Comparison of ENCODE assay signal across 10 cellular contexts in the genomic region with DNA sequence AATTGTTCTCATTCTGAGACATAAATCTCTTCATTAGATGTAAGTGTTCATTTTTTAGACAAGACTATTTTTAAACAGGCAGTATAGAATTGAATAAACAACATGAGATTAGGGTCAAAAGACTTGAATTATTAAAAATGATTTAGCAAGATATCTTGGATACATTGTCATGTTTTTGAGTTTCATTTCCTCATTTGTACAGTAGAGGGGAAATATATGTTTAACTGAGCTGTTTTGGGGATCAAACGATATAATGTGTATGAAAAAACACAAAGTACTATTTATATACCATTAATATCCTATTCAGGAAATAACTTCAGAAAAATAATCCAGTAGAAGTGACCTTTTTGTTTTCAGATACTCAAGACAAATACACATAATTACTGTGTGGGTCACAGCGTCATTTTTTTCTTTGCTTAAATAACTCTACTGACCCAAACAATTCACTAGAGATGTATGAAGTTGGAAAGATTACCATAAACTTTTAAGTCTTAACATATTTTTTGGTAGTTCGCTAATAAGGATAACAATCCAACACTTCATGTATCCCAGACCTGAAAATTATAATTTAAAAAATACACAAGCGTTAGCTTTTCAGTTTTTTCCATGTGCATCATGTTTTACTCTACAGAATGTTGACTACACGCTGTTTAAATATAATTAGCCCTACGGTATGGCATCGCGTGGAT. TPM values are rescaled to one million over a fixed set of nuclear protein-coding genes. Genes with fewer than 3 reads are reported as not detected.
DNase-seq lines count a peak whose midpoint lies in the region; ATAC-seq, FAIRE-seq and TF ChIP-seq lines count a peak whose summit lies in the region.
"Had no signal": no experiment of that assay in that cellular context is flagged by ENCODE, and none has a peak within 500 bp of the region (broad histone marks: within the 10 kb centered on the region; RNA-seq: fewer than 3 reads in every experiment).

No MANE protein-coding gene starts in this region.

- 5 to 6% methylated on average over 8 of the region's 8 CpGs for WGBS in tibial nerve, 2 donors

- CTCF ChIA-PET in activated naive CD4-positive, alpha-beta T cell treated with anti-CD3 and anti-CD28 coated beads for 36 hours (lab: Charles Lee), result no interaction called here

- intact Hi-C loops in activated naive CD4-positive, alpha-beta T cell treated with anti-CD3 and anti-CD28 coated beads for 36 hours (cut with micrococcal nuclease), result no loop called here
- intact Hi-C loops in lower lobe of right lung (cut with DNase I), result no loop called here

- peaks cover 18% of the 10 kb centered on the region for H3K27me3 Mint-ChIP-seq in activated naive CD4-positive, alpha-beta T cell treated with anti-CD3 and anti-CD28 coated beads for 36 hours (ENCODE audit: low read depth)
- peaks cover 16% of the 10 kb centered on the region for H3K27me3 Mint-ChIP-seq in brain

- H3K27ac ChIP-seq in lower lobe of right lung (peak overlapping the region; percentile 83), tibial nerve (peak overlapping the region; percentile 88 to 98 (median 96))
- H3K27ac ChIP-seq: SJSA1 had no signal

- no peak for ATAC-seq in lower lobe of right lung
- ATAC-seq in HG03571 (IDR thresholded peaks at IDR 0.05; ENCODE audit: unreplicated experiment), result no peak

- H3K9me3 Mint-ChIP-seq in activated naive CD4-positive, alpha-beta T cell treated with anti-CD3 and anti-CD28 coated beads for 36 hours, result peaks cover 1% of the 10 kb centered on the region
- peaks cover 0 to 6% (median 0%) of the 10 kb centered on the region in 5 experiments for H3K9me3 Mint-ChIP-seq in brain

- H3K27ac Mint-ChIP-seq in activated naive CD4-positive, alpha-beta T cell treated with anti-CD3 and anti-CD28 coated beads for 36 hours, result no peak overlapping the region
- H3K27ac Mint-ChIP-seq in brain, result peak overlapping the region in 4 of 5 experiments; percentile 98 to 100 (median 100)

- H3K36me3 Mint-ChIP-seq in activated naive CD4-positive, alpha-beta T cell treated with anti-CD3 and anti-CD28 coated beads for 36 hours (ENCODE audit: low read depth), result no peaks in the 10 kb centered on the region
- no peaks in the 10 kb centered on the region for H3K36me3 Mint-ChIP-seq in brain

- H3K4me1 ChIP-seq in lower lobe of right lung (no peaks in the 10 kb centered on the region), tibial nerve (peaks cover 0 to 47% (median 0%) of the 10 kb centered on the region in 4 donors)

- no peak for DNase-seq in activated naive CD4-positive, alpha-beta T cell treated with anti-CD3 and anti-CD28 coated beads for 36 hours
- no peak for DNase-seq in activated naive CD4-positive, alpha-beta T cell treated with Interleukin-2 at 50 U/mL for 16 hours
- DNase-seq in lower lobe of right lung, result no peak
- DNase-seq in tibial nerve (ENCODE audit: low spot score in 2 of 2), result no peak
- DNase-seq in hepatic stellate cell (ENCODE audit: low spot score), result no peak
- no peak for DNase-seq in GM19239 (ENCODE audit: insufficient read length, low spot score)
- DNase-seq: DND-41 had no signal

- peaks cover 4% of the 10 kb centered on the region for H3K4me1 Mint-ChIP-seq in activated naive CD4-positive, alpha-beta T cell treated with anti-CD3 and anti-CD28 coated beads for 36 hours (ENCODE audit: low read depth)
- peaks cover 40% of the 10 kb centered on the region for H3K4me1 Mint-ChIP-seq in brain

- H3K4me3 Mint-ChIP-seq in activated naive CD4-positive, alpha-beta T cell treated with anti-CD3 and anti-CD28 coated beads for 36 hours, result peak overlapping the region; percentile 45
- H3K4me3 Mint-ChIP-seq in brain, result peak overlapping the region; percentile 93 to 98 (median 98)

- H3K27me3 ChIP-seq in lower lobe of right lung (ENCODE audit: low read depth) (peaks cover 12% of the 10 kb centered on the region), tibial nerve (no peaks in the 10 kb centered on the region)

- H3K9me3 ChIP-seq in lower lobe of right lung (no peaks in the 10 kb centered on the region), tibial nerve (no peaks in the 10 kb centered on the region)

- no peak for TF ChIP-seq CTCF in brain (conservative IDR thresholded peaks at IDR 0.05)
- no peak for TF ChIP-seq CTCF in lower lobe of right lung (IDR thresholded peaks at IDR 0.05)
- TF ChIP-seq CTCF in tibial nerve (IDR thresholded peaks at IDR 0.05), result no peak

- no peak for FAIRE-seq in GM19239 (lab: Jason Lieb, UNC)

- TF ChIP-seq EP300 in tibial nerve (IDR thresholded peaks at IDR 0.05), result no peak

- H3K4me3 ChIP-seq in lower lobe of right lung (peak overlapping the region; percentile 61), tibial nerve (peak overlapping the region; percentile 66 to 93 (median 86))

- TF ChIP-seq POLR2A in tibial nerve (IDR thresholded peaks at IDR 0.05), result no peak

- H3K36me3 ChIP-seq in lower lobe of right lung (no peaks in the 10 kb centered on the region), tibial nerve (no peaks in the 10 kb centered on the region)
- H3K36me3 ChIP-seq: SJSA1 had no signal

RNA-seq across cellular contexts. Expression of a gene that starts 0.9 kb away (rescaled TPM):
- total RNA-seq in activated naive CD4-positive, alpha-beta T cell treated with anti-CD3 and anti-CD28 coated beads for 36 hours, result not detected
- polyA plus RNA-seq in brain (ENCODE audit: insufficient read depth, low read depth, low replicate concordance), result 5.2 TPM
- total RNA-seq in lower lobe of right lung (1.4 TPM), tibial nerve (1 to 10 TPM; 3.7 to 7.2 (median 6.2) TPM)
- total RNA-seq: SJSA1 had no signal
